Comparison of ENCODE assay signal across 24 cellular contexts in genomic region chr1:17725811-17726582, GRCh38. TPM values are rescaled to one million over a fixed set of nuclear protein-coding genes. Genes with fewer than 3 reads are reported as not detected.
"Had no signal": no experiment of that assay in that cellular context is flagged by ENCODE, and none has a peak within 500 bp of the region (broad histone marks: within the 10 kb centered on the region; RNA-seq: fewer than 3 reads in every experiment).

No MANE protein-coding gene starts in this region.

- H3K9me3 ChIP-seq: Peyer's patch had no signal

- H3K27ac ChIP-seq: Peyer's patch had no signal

- H3K36me3 Mint-ChIP-seq: activated naive CD4-positive, alpha-beta T cell treated with anti-CD3 and anti-CD28 coated beads, Interleukin-2, amount 10 ng/mL, durations not matched to agents 7 days and 5 days; activated naive CD8-positive, alpha-beta T cell treated with anti-CD3 and anti-CD28 coated beads for 36 hours had no signal

- H3K4me3 Mint-ChIP-seq: activated CD4-positive, alpha-beta memory T cell treated with anti-CD3 and anti-CD28 coated beads, Interleukin-2, amount 10 ng/mL, durations not matched to agents 7 days and 5 days; activated naive CD4-positive, alpha-beta T cell treated with anti-CD3 and anti-CD28 coated beads, Interleukin-2, amount 10 ng/mL, durations not matched to agents 7 days and 5 days; activated naive CD8-positive, alpha-beta T cell treated with anti-CD3 and anti-CD28 coated beads for 36 hours; activated T-cell treated with anti-CD3 and anti-CD28 coated beads, Interleukin-2, amount 50 U/mL, for 72 hours; T-helper 1 cell treated with Interleukin-12 subunit alpha and Interleukin-12 subunit beta and Interleukin-4 antibody, amounts not matched to agents 30 μg/mL and 1 μg/mL, for 36 hours had no signal

- H3K27ac Mint-ChIP-seq: activated CD4-positive, alpha-beta memory T cell treated with anti-CD3 and anti-CD28 coated beads, Interleukin-2, amount 10 ng/mL, durations not matched to agents 7 days and 5 days; activated naive CD4-positive, alpha-beta T cell treated with anti-CD3 and anti-CD28 coated beads, Interleukin-2, amount 10 ng/mL, durations not matched to agents 7 days and 5 days; activated naive CD8-positive, alpha-beta T cell treated with anti-CD3 and anti-CD28 coated beads for 36 hours; activated T-cell treated with anti-CD3 and anti-CD28 coated beads, Interleukin-2, amount 50 U/mL, for 72 hours; activated T-helper 2 cell treated with anti-CD3 and anti-CD28 coated beads, Interferon-gamma antibody, Interleukin-2, Interleukin-4, amounts not matched to agents 10 μg/mL and 5 μg/mL and 100 μg/mL, durations not matched to agents 14 hours and 24 hours and 36 hours; T-helper 1 cell treated with Interleukin-12 subunit alpha and Interleukin-12 subunit beta and Interleukin-4 antibody, amounts not matched to agents 30 μg/mL and 1 μg/mL, for 36 hours had no signal

- H3K27me3 ChIP-seq: Peyer's patch had no signal

- H3K4me3 ChIP-seq: Peyer's patch had no signal

- DNase-seq: activated CD4-positive, alpha-beta memory T cell treated with anti-CD3 and anti-CD28 coated beads, Interleukin-2, amount 10 ng/mL, durations not matched to agents 7 days and 5 days; activated CD4-positive, alpha-beta T cell treated with anti-CD3 and anti-CD28 coated beads, Interleukin-2, amount 50 U/mL, for 1 hour; activated CD4-positive, CD25-positive, alpha-beta regulatory T cell; activated gamma-delta T cell treated with Interleukin-2 at 50 U/mL for 16 hours; activated naive CD4-positive, alpha-beta T cell treated with anti-CD3 and anti-CD28 coated beads, Interleukin-2, amount 10 ng/mL, durations not matched to agents 7 days and 5 days; activated naive CD8-positive, alpha-beta T cell treated with anti-CD3 and anti-CD28 coated beads for 36 hours; activated T-cell treated with anti-CD3 and anti-CD28 coated beads for 4 hours; activated T-cell treated with anti-CD3 and anti-CD28 coated beads, Interleukin-2, amount 50 U/mL, for 72 hours; KG1; NCI-H1048; NCI-H1930; NCI-H2227 treated with DMSO at 0.1 percent for 48 hours; NCI-H446 treated with DMSO at 0.1 percent for 48 hours; NCI-H774; NK-92 treated with Interleukin-12 subunit alpha and Interleukin-12 subunit beta, amount 100 ng/mL, for 24 hours; OCI-M1; Peyer's patch; SHP77 had no signal

- H3K4me1 ChIP-seq: Peyer's patch had no signal

- H3K36me3 ChIP-seq: Peyer's patch had no signal

- H3K27me3 Mint-ChIP-seq: activated CD4-positive, alpha-beta memory T cell treated with anti-CD3 and anti-CD28 coated beads, Interleukin-2, amount 10 ng/mL, durations not matched to agents 7 days and 5 days; activated naive CD4-positive, alpha-beta T cell treated with anti-CD3 and anti-CD28 coated beads, Interleukin-2, amount 10 ng/mL, durations not matched to agents 7 days and 5 days; activated naive CD8-positive, alpha-beta T cell treated with anti-CD3 and anti-CD28 coated beads for 36 hours had no signal

- H3K4me1 Mint-ChIP-seq: activated CD4-positive, alpha-beta memory T cell treated with anti-CD3 and anti-CD28 coated beads, Interleukin-2, amount 10 ng/mL, durations not matched to agents 7 days and 5 days; activated naive CD4-positive, alpha-beta T cell treated with anti-CD3 and anti-CD28 coated beads, Interleukin-2, amount 10 ng/mL, durations not matched to agents 7 days and 5 days; activated naive CD8-positive, alpha-beta T cell treated with anti-CD3 and anti-CD28 coated beads for 36 hours had no signal

- H3K9me3 Mint-ChIP-seq: activated CD4-positive, alpha-beta memory T cell treated with anti-CD3 and anti-CD28 coated beads, Interleukin-2, amount 10 ng/mL, durations not matched to agents 7 days and 5 days; activated naive CD4-positive, alpha-beta T cell treated with anti-CD3 and anti-CD28 coated beads, Interleukin-2, amount 10 ng/mL, durations not matched to agents 7 days and 5 days; activated naive CD8-positive, alpha-beta T cell treated with anti-CD3 and anti-CD28 coated beads for 36 hours; activated T-cell treated with anti-CD3 and anti-CD28 coated beads, Interleukin-2, amount 50 U/mL, for 72 hours; activated T-helper 2 cell treated with anti-CD3 and anti-CD28 coated beads, Interferon-gamma antibody, Interleukin-2, Interleukin-4, amounts not matched to agents 10 μg/mL and 5 μg/mL and 100 μg/mL, durations not matched to agents 14 hours and 24 hours and 36 hours; T-helper 1 cell treated with Interleukin-12 subunit alpha and Interleukin-12 subunit beta and Interleukin-4 antibody, amounts not matched to agents 30 μg/mL and 1 μg/mL, for 36 hours had no signal

- ATAC-seq: activated T-cell treated with anti-CD3 and anti-CD28 coated beads, Interleukin-2, amount 50 U/mL, for 72 hours had no signal

RNA-seq across cellular contexts. Expression of gene ACTL8, which starts 29.1 kb away (rescaled TPM):
- total RNA-seq: activated CD4-positive, alpha-beta memory T cell treated with anti-CD3 and anti-CD28 coated beads, Interleukin-2, amount 10 ng/mL, durations not matched to agents 7 days and 5 days; activated CD8-positive, alpha-beta memory T cell treated with anti-CD3 and anti-CD28 coated beads for 36 hours; activated naive CD8-positive, alpha-beta T cell treated with anti-CD3 and anti-CD28 coated beads for 36 hours; activated T-cell treated with anti-CD3 and anti-CD28 coated beads, Interleukin-2, amount 50 U/mL, for 72 hours; activated T-helper 2 cell treated with anti-CD3 and anti-CD28 coated beads, Interferon-gamma antibody, Interleukin-2, Interleukin-4, amounts not matched to agents 10 μg/mL and 5 μg/mL and 100 μg/mL, durations not matched to agents 14 hours and 24 hours and 36 hours; cardiac septum; LHCN-M2; Peyer's patch had no signal
- polyA plus RNA-seq: adipose tissue had no signal
